Comparison of ENCODE assay signal across 23 cellular contexts in genomic region chr6:28653876-28654275, GRCh38.
"Had no signal": no experiment of that assay in that cellular context is flagged by ENCODE, and none has a peak within 500 bp of the region (broad histone marks: within the 10 kb centered on the region; RNA-seq: fewer than 3 reads in every experiment).

No MANE protein-coding gene starts in this region.

- H3K27ac ChIP-seq: coronary artery, esophagus squamous epithelium, neural progenitor cell, parathyroid adenoma, right lobe of liver, stomach, thyroid gland had no signal

- H2AFZ ChIP-seq: neural progenitor cell, parathyroid adenoma had no signal

- H3K9me3 ChIP-seq: esophagus squamous epithelium, mucosa of descending colon, right lobe of liver, stomach, thyroid gland had no signal

- H3K4me1 ChIP-seq: neural progenitor cell, parathyroid adenoma had no signal

- DNase-seq: dermis blood vessel endothelial cell; effector memory CD4-positive, alpha-beta T cell; erythroblast; esophagus squamous epithelium; hypothalamus; immature natural killer cell; mesenchymal stem cell; mucosa of descending colon; naive B cell; right lobe of liver; small intestine; stimulated activated CD4-positive, alpha-beta T cell treated with anti-CD3 and anti-CD28 coated beads, Interleukin-12 subunit alpha, Interleukin-12 subunit beta, amount 100 ng/mL, for 4 hours; stimulated activated CD4-positive, alpha-beta T cell treated with anti-CD3 and anti-CD28 coated beads, Interleukin-2, amount 100 ng/mL, for 24 hours; stimulated activated CD4-positive, alpha-beta T cell treated with anti-CD3 and anti-CD28 coated beads, Interleukin-4, amount 100 ng/mL, for 24 hours; stimulated activated naive CD4-positive, alpha-beta T cell treated with Interleukin-2 at 50 U/mL for 16 hours; stomach; thyroid gland had no signal

- H3K4me2 ChIP-seq: neural progenitor cell had no signal

- H3K4me3 ChIP-seq: coronary artery, esophagus squamous epithelium, lung, mucosa of descending colon, neural progenitor cell, right lobe of liver, stomach, thyroid gland had no signal

- H3K79me2 ChIP-seq: parathyroid adenoma had no signal

- H3K36me3 ChIP-seq: esophagus squamous epithelium, neural progenitor cell, right lobe of liver, stomach, thyroid gland had no signal

- ATAC-seq: mucosa of descending colon; natural killer cell treated with Interleukin-12 subunit alpha and Interleukin-12 subunit beta and Interleukin-15 and Interleukin-18, amount 100 ng/mL, for 72 hours; right lobe of liver; stimulated activated effector memory CD8-positive, alpha-beta T cell treated with anti-CD3 and anti-CD28 coated beads, Interleukin-12 subunit alpha, Interleukin-12 subunit beta, amount 100 ng/mL, for 72 hours had no signal

- H3K9ac ChIP-seq: neural progenitor cell, parathyroid adenoma had no signal
